Comparison of ENCODE assay signal across 11 cellular contexts in the genomic region with DNA sequence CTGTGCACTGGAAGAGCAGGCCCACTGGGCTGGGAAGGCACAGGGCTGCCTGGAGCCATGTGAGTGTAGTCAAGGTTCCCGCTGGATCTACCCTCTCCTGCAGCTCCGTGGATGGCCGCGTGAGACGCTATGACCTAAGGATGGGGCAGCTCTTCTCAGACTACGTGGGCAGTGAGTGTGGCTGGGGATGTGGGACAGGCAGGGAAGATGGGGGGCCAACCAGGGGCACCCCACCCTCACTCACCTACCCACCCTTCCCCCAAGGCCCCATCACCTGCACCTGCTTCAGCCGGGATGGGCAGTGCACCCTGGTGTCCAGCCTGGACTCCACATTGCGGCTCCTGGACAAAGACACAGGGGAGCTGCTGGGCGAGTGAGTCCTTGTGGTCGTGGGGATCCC. TPM values are rescaled to one million over a fixed set of nuclear protein-coding genes. Genes with fewer than 3 reads are reported as not detected.
DNase-seq lines count a peak whose midpoint lies in the region; ATAC-seq, FAIRE-seq and TF ChIP-seq lines count a peak whose summit lies in the region.
"Had no signal": no experiment of that assay in that cellular context is flagged by ENCODE, and none has a peak within 500 bp of the region (broad histone marks: within the 10 kb centered on the region; RNA-seq: fewer than 3 reads in every experiment).

No MANE protein-coding gene starts in this region.

- no peak overlapping the region for H2AFZ ChIP-seq in GM12878 (ENCODE audit: control insufficient read depth, low read depth, low read length)

- H3K27me3 ChIP-seq in GM12878 (replicated peaks in 1 of 2; ENCODE audit: control insufficient read depth in 2 of 2, insufficient read depth in 2 of 2, low read length in 1 of 2), result no peaks in the 10 kb centered on the region
- H3K27me3 ChIP-seq in suprapubic skin, result no peaks in the 10 kb centered on the region
- no peaks in the 10 kb centered on the region for H3K27me3 ChIP-seq in lower lobe of right lung (ENCODE audit: low read depth)
- H3K27me3 ChIP-seq: BLaER1 had no signal

- SMC1A ChIA-PET in GM12878 (lab: Charles Lee; ENCODE audit: uncharacterized antibody, unreplicated experiment), result interaction anchor here (0.7 to 1.6 kb wide), 4 partner anchors 16 to 111 kb away, joined by 3 to 10 read pairs (median 4); no protein-coding TSS in a partner anchor

- no peaks in the 10 kb centered on the region for H3K27me3 Mint-ChIP-seq in natural killer cell (ENCODE audit: low read depth in 2 of 2)
- no peaks in the 10 kb centered on the region for H3K27me3 Mint-ChIP-seq in natural killer cell treated with Interleukin-12 subunit alpha and Interleukin-12 subunit beta and Interleukin-15 and Interleukin-18, amount 100 ng/mL, for 72 hours
- H3K27me3 Mint-ChIP-seq: T-cell had no signal

- POLR2A ChIA-PET in GM12878 (lab: Charles Lee), result no interaction called here

- H3K79me2 ChIP-seq in GM12878 (ENCODE audit: control insufficient read depth, insufficient read depth, low read length), result peaks cover 22% of the 10 kb centered on the region

- in situ Hi-C loops in GM12878 (cut with MboI), result loop anchor here (5.0 kb wide), 1 partner anchor 110 kb away; no protein-coding TSS in a partner anchor

- H3K9ac ChIP-seq in GM12878 (ENCODE audit: control insufficient read depth, insufficient read depth, low read length), result no peak overlapping the region
- H3K9ac ChIP-seq: BLaER1 had no signal

- H3K4me2 ChIP-seq in GM12878 (ENCODE audit: control insufficient read depth, insufficient read depth), result no peak overlapping the region
- H3K4me2 ChIP-seq: BLaER1 had no signal

- 64% methylated on average over 9 of the region's 10 CpGs for WGBS in GM12878 (ENCODE audit: insufficient coverage, insufficient replicate concordance, low lambda C conversion rate, missing lambda C conversion rate)
- WGBS in suprapubic skin, result 80% methylated on average over 1 of the region's 10 CpGs

- no peak overlapping the region for H3K4me3 Mint-ChIP-seq in natural killer cell
- H3K4me3 Mint-ChIP-seq in natural killer cell treated with Interleukin-12 subunit alpha and Interleukin-12 subunit beta and Interleukin-15 and Interleukin-18, amount 100 ng/mL, for 72 hours, result no peak overlapping the region
- H3K4me3 Mint-ChIP-seq in stimulated activated effector memory CD8-positive, alpha-beta T cell treated with anti-CD3 and anti-CD28 coated beads, Interleukin-12 subunit alpha, Interleukin-12 subunit beta, amount 100 ng/mL, for 72 hours, result no peak overlapping the region

- RAD21 ChIA-PET in GM12878 (lab: Charles Lee; ENCODE audit: unreplicated experiment), result interaction anchor here (1.5 to 2.1 kb wide), 3 partner anchors 62 to 112 kb away, joined by 3 to 9 read pairs (median 5); no protein-coding TSS in a partner anchor

- peak overlapping the region; percentile 73 to 75 for H3K27ac Mint-ChIP-seq in natural killer cell
- H3K27ac Mint-ChIP-seq in natural killer cell treated with Interleukin-12 subunit alpha and Interleukin-12 subunit beta and Interleukin-15 and Interleukin-18, amount 100 ng/mL, for 72 hours, result no peak overlapping the region
- peak overlapping the region; percentile 68 for H3K27ac Mint-ChIP-seq in stimulated activated effector memory CD8-positive, alpha-beta T cell treated with anti-CD3 and anti-CD28 coated beads, Interleukin-12 subunit alpha, Interleukin-12 subunit beta, amount 100 ng/mL, for 72 hours

- peaks cover 24 to 25% of the 10 kb centered on the region in 2 experiments; a peak in 3 of 4 replicates for H3K36me3 ChIP-seq in GM12878 (ENCODE audit: control insufficient read depth in 2 of 2, insufficient read depth in 2 of 2, low read length in 1 of 2)
- peaks cover 58% of the 10 kb centered on the region for H3K36me3 ChIP-seq in suprapubic skin
- peaks cover 61% of the 10 kb centered on the region for H3K36me3 ChIP-seq in lower lobe of right lung

- no peak for ATAC-seq in natural killer cell
- ATAC-seq in natural killer cell treated with Interleukin-12 subunit alpha and Interleukin-12 subunit beta and Interleukin-15 and Interleukin-18, amount 100 ng/mL, for 72 hours, result no peak
- no peak for ATAC-seq in GM12878
- no peak for ATAC-seq in stimulated activated effector memory CD8-positive, alpha-beta T cell treated with anti-CD3 and anti-CD28 coated beads, Interleukin-12 subunit alpha, Interleukin-12 subunit beta, amount 100 ng/mL, for 72 hours
- ATAC-seq in lower lobe of right lung, result no peak

- CTCF ChIA-PET in GM12878 (lab: Yijun Ruan, JAX), result interaction anchor here (0.6 to 2.9 kb wide), 12 partner anchors 8 to 684 kb away, joined by 3 to 16 read pairs (median 4); no protein-coding TSS in a partner anchor

- H3K9me3 Mint-ChIP-seq in natural killer cell, result no peaks in the 10 kb centered on the region
- no peaks in the 10 kb centered on the region for H3K9me3 Mint-ChIP-seq in natural killer cell treated with Interleukin-12 subunit alpha and Interleukin-12 subunit beta and Interleukin-15 and Interleukin-18, amount 100 ng/mL, for 72 hours
- no peaks in the 10 kb centered on the region for H3K9me3 Mint-ChIP-seq in stimulated activated effector memory CD8-positive, alpha-beta T cell treated with anti-CD3 and anti-CD28 coated beads, Interleukin-12 subunit alpha, Interleukin-12 subunit beta, amount 100 ng/mL, for 72 hours
- H3K9me3 Mint-ChIP-seq: CD8-positive, alpha-beta T cell; T-cell had no signal

- TF ChIP-seq EP300 in GM12878 (IDR thresholded peaks at IDR 0.05; ENCODE audit: borderline replicate concordance in 1 of 2, control insufficient read depth in 1 of 2, low read depth in 2 of 2, low read length in 2 of 2), result no peak
- TF ChIP-seq EP300 in suprapubic skin (IDR thresholded peaks at IDR 0.05), result no peak

- TF ChIP-seq CTCF in natural killer cell (IDR thresholded peaks at IDR 0.05) (no peak), GM12878 (IDR thresholded peaks at IDR 0.05 in 2 of 3, conservative IDR thresholded peaks at IDR 0.05 in 1 of 3; ENCODE audit: control insufficient read depth in 2 of 3, extremely low read depth in 1 of 3, insufficient read depth in 1 of 3, low read depth in 3 of 3, low read length in 3 of 3) (no peak), suprapubic skin (IDR thresholded peaks at IDR 0.05) (no peak), lower lobe of right lung (IDR thresholded peaks at IDR 0.05) (no peak)

- no peak overlapping the region for H3K4me3 ChIP-seq in GM12878
- no peak overlapping the region for H3K4me3 ChIP-seq in suprapubic skin
- no peak overlapping the region for H3K4me3 ChIP-seq in lower lobe of right lung
- H3K4me3 ChIP-seq: BLaER1 had no signal

- no peak for TF ChIP-seq RAD21 in GM12878 (IDR thresholded peaks at IDR 0.05; ENCODE audit: insufficient read depth, low read depth, low read length)

- H4K20me1 ChIP-seq in GM12878 (ENCODE audit: control insufficient read depth, insufficient read depth), result no peaks in the 10 kb centered on the region; the same call in 1 of the 2 replicates

- H3K4me1 ChIP-seq in GM12878 (ENCODE audit: control insufficient read depth, insufficient read depth, low read length) (peaks cover 13% of the 10 kb centered on the region), suprapubic skin (peaks cover 28% of the 10 kb centered on the region), lower lobe of right lung (peaks cover 30% of the 10 kb centered on the region)

- H3K27ac ChIP-seq in GM12878 (ENCODE audit: control insufficient read depth, insufficient read depth) (no peak overlapping the region), suprapubic skin (no peak overlapping the region), lower lobe of right lung (no peak overlapping the region)
- H3K27ac ChIP-seq: BLaER1 had no signal

- intact Hi-C loops in natural killer cell (cut with micrococcal nuclease), result loop anchor here (1.0 to 10.0 kb wide), 3 partner anchors 32 to 122 kb away; partner anchors contain the start of gene JUNB
- intact Hi-C loops in GM12878 (cut with micrococcal nuclease; ENCODE audit: unreplicated experiment), result loop anchor here (1.0 to 5.0 kb wide), 2 partner anchors 108 to 470 kb away; no protein-coding TSS in a partner anchor
- intact Hi-C loops in lower lobe of right lung (cut with DNase I), result no loop called here

- peaks cover 46 to 51% of the 10 kb centered on the region in 2 donors for H3K4me1 Mint-ChIP-seq in natural killer cell
- H3K4me1 Mint-ChIP-seq in natural killer cell treated with Interleukin-12 subunit alpha and Interleukin-12 subunit beta and Interleukin-15 and Interleukin-18, amount 100 ng/mL, for 72 hours (ENCODE audit: low read depth in 2 of 2), result peaks cover 38 to 44% of the 10 kb centered on the region in 2 donors
- peaks cover 64% of the 10 kb centered on the region for H3K4me1 Mint-ChIP-seq in stimulated activated effector memory CD8-positive, alpha-beta T cell treated with anti-CD3 and anti-CD28 coated beads, Interleukin-12 subunit alpha, Interleukin-12 subunit beta, amount 100 ng/mL, for 72 hours

- no peaks in the 10 kb centered on the region for H3K36me3 Mint-ChIP-seq in natural killer cell
- peaks cover 10% of the 10 kb centered on the region for H3K36me3 Mint-ChIP-seq in natural killer cell treated with Interleukin-12 subunit alpha and Interleukin-12 subunit beta and Interleukin-15 and Interleukin-18, amount 100 ng/mL, for 72 hours
- peaks cover 98% of the 10 kb centered on the region for H3K36me3 Mint-ChIP-seq in stimulated activated effector memory CD8-positive, alpha-beta T cell treated with anti-CD3 and anti-CD28 coated beads, Interleukin-12 subunit alpha, Interleukin-12 subunit beta, amount 100 ng/mL, for 72 hours

- H3K9me3 ChIP-seq in GM12878 (replicated peaks; ENCODE audit: control insufficient read depth, insufficient read depth, low read length) (no peaks in the 10 kb centered on the region), suprapubic skin (no peaks in the 10 kb centered on the region), lower lobe of right lung (no peaks in the 10 kb centered on the region)
- H3K9me3 ChIP-seq: BLaER1 had no signal

- BruUV-seq in GM12878 (replicated peaks; lab: Mats Ljungman, UMichigan), result no TSS peak

- DNase-seq in natural killer cell (no peak), GM12878 (ENCODE audit: low read depth, low spot score) (no peak), suprapubic skin (ENCODE audit: low spot score in 2 of 2) (no peak), lower lobe of right lung (no peak)
- DNase-seq in natural killer cell treated with Interleukin-12 subunit alpha and Interleukin-12 subunit beta and Interleukin-15 and Interleukin-18, amount 100 ng/mL, for 72 hours (ENCODE audit: low spot score), result no peak
- no peak for DNase-seq in stimulated activated effector memory CD8-positive, alpha-beta T cell treated with anti-CD3 and anti-CD28 coated beads, Interleukin-12 subunit alpha, Interleukin-12 subunit beta, amount 100 ng/mL, for 72 hours (ENCODE audit: low spot score in 2 of 2)

- no peak for FAIRE-seq in GM12878 (lab: Jason Lieb, UNC)
- FAIRE-seq: D721Med had no signal

- no peak; the same call in 1 of the 2 replicates for TF ChIP-seq POLR2A in GM12878 (IDR thresholded peaks at IDR 0.05; ENCODE audit: low read depth, low read length)
- no peak for TF ChIP-seq POLR2A in suprapubic skin (IDR thresholded peaks at IDR 0.05)

RNA-seq across cellular contexts. Expression of gene WDR83, which starts 6.1 kb away (rescaled TPM):
- total RNA-seq in natural killer cell (10 to 100 TPM; 17.0 to 25.8 (median 25.1) TPM), GM12878 (2014; rRNA removed) (12.2 and 14.0 TPM in 2 replicates), GM12878 (2014; rRNA removed; fragmentation: Illumina TruSeq; extraction: Trizol) (6.7 and 9.1 TPM in 2 replicates), GM12878 (2021) (16.0 TPM in 2 replicates), suprapubic skin (10 to 100 TPM in 3 of 4 donors, 1 to 10 TPM in 1; 9.8 to 21.9 (median 17.2) TPM), lower lobe of right lung (8.6 TPM)
- 10 to 100 TPM; 18.6 to 25.1 TPM for total RNA-seq in natural killer cell treated with Interleukin-12 subunit alpha and Interleukin-12 subunit beta and Interleukin-15 and Interleukin-18, amount 100 ng/mL, for 72 hours
- 7.7 and 7.8 TPM in 2 replicates for total RNA-seq in GM12878 (2013; cell fraction: nucleolus; rRNA removed)
- 4.2 TPM for polyA plus RNA-seq in GM12878 (2011; ENCODE audit: low read depth)
- polyA plus RNA-seq in GM12878 (2011; rRNA removed) (5.4 and 7.6 TPM in 2 replicates), GM12878 (2014; fragmentation: Illumina TruSeq; extraction: Trizol) (2.2 and 4.5 TPM in 2 replicates), GM12878 (2014; fragmentation: Nextera tagmentation; extraction: Ambion mirVana) (1 to 10 TPM in 1 of 2 experiments, under 1 TPM in 1; 0.58 to 2.3 TPM), GM12878 (2014; rRNA removed) (12.6 and 16.5 TPM in 2 replicates), GM12878 (2016; fragmentation: Nextera tagmentation; extraction: Ambion mirVana) (10 to 100 TPM; 15.0 to 17.7 TPM)
- polyA plus RNA-seq in GM12878 (2011; cell fraction: cytosol; rRNA removed), result 14.3 and 18.0 TPM in 2 replicates
- polyA plus RNA-seq in GM12878 (2011; cell fraction: nucleus; rRNA removed), result 13.0 and 16.6 TPM in 2 replicates
- 10.8 and 11.9 TPM in 2 replicates for polyA plus RNA-seq in GM12878 (2012)
- polyA minus RNA-seq in GM12878 (2011; rRNA and poly(A)+ RNA removed), result 6.4 and 14.4 TPM in 2 replicates
- 4.8 TPM in 2 replicates for polyA minus RNA-seq in GM12878 (2011; cell fraction: cytosol; rRNA and poly(A)+ RNA removed)
- 7.0 and 9.9 TPM in 2 replicates for polyA minus RNA-seq in GM12878 (2011; cell fraction: nucleus; rRNA and poly(A)+ RNA removed)

RNA-seq across cellular contexts. Expression of gene MAN2B1, which starts 6.2 kb away (rescaled TPM):
- total RNA-seq in natural killer cell, result 100 to 1,000 TPM; 107 to 118 (median 112) TPM
- 100 to 1,000 TPM; 135 to 199 TPM for total RNA-seq in natural killer cell treated with Interleukin-12 subunit alpha and Interleukin-12 subunit beta and Interleukin-15 and Interleukin-18, amount 100 ng/mL, for 72 hours
- 162 and 181 TPM in 2 replicates for total RNA-seq in GM12878 (2013; cell fraction: nucleolus; rRNA removed)
- total RNA-seq in GM12878 (2014; rRNA removed), result 132 and 149 TPM in 2 replicates
- 58.4 and 63.5 TPM in 2 replicates for total RNA-seq in GM12878 (2014; rRNA removed; fragmentation: Illumina TruSeq; extraction: Trizol)
- total RNA-seq in GM12878 (2021), result 209 and 224 TPM in 2 replicates
- 89.4 TPM for polyA plus RNA-seq in GM12878 (2011; ENCODE audit: low read depth)
- polyA plus RNA-seq in GM12878 (2011; rRNA removed), result 18.2 and 48.7 TPM in 2 replicates
- polyA plus RNA-seq in GM12878 (2011; cell fraction: cytosol; rRNA removed), result 68.0 and 71.7 TPM in 2 replicates
- 211 and 224 TPM in 2 replicates for polyA plus RNA-seq in GM12878 (2011; cell fraction: nucleus; rRNA removed)
- polyA plus RNA-seq in GM12878 (2012), result 170 and 173 TPM in 2 replicates
- polyA plus RNA-seq in GM12878 (2014; fragmentation: Illumina TruSeq; extraction: Trizol), result 29.5 and 60.4 TPM in 2 replicates
- 10 to 100 TPM in 1 of 2 experiments, 1 to 10 TPM in 1; 7.6 to 33.6 TPM for polyA plus RNA-seq in GM12878 (2014; fragmentation: Nextera tagmentation; extraction: Ambion mirVana)
- 99.2 and 104 TPM in 2 replicates for polyA plus RNA-seq in GM12878 (2014; rRNA removed)
- 100 to 1,000 TPM; 118 to 133 TPM for polyA plus RNA-seq in GM12878 (2016; fragmentation: Nextera tagmentation; extraction: Ambion mirVana)
- polyA minus RNA-seq in GM12878 (2011; rRNA and poly(A)+ RNA removed), result 42.5 and 75.7 TPM in 2 replicates
- polyA minus RNA-seq in GM12878 (2011; cell fraction: cytosol; rRNA and poly(A)+ RNA removed), result 38.0 and 58.0 TPM in 2 replicates
- 61.4 and 110 TPM in 2 replicates for polyA minus RNA-seq in GM12878 (2011; cell fraction: nucleus; rRNA and poly(A)+ RNA removed)
- 10 to 100 TPM; 42.6 to 94.1 (median 78.9) TPM for total RNA-seq in suprapubic skin
- total RNA-seq in lower lobe of right lung, result 251 TPM

RNA-seq across cellular contexts. Expression of gene DHPS, which starts 8.9 kb away (rescaled TPM):
- total RNA-seq in natural killer cell (100 to 1,000 TPM; 143 to 193 (median 145) TPM), GM12878 (2014; rRNA removed) (89.6 and 94.9 TPM in 2 replicates), GM12878 (2014; rRNA removed; fragmentation: Illumina TruSeq; extraction: Trizol) (56.6 and 58.8 TPM in 2 replicates), GM12878 (2021) (87.2 and 90.4 TPM in 2 replicates), suprapubic skin (100 to 1,000 TPM; 108 to 265 (median 136) TPM), lower lobe of right lung (77.0 TPM)
- 100 to 1,000 TPM; 127 to 148 TPM for total RNA-seq in natural killer cell treated with Interleukin-12 subunit alpha and Interleukin-12 subunit beta and Interleukin-15 and Interleukin-18, amount 100 ng/mL, for 72 hours
- 133 and 159 TPM in 2 replicates for total RNA-seq in GM12878 (2013; cell fraction: nucleolus; rRNA removed)
- polyA plus RNA-seq in GM12878 (2011; ENCODE audit: low read depth), result 61.2 TPM
- polyA plus RNA-seq in GM12878 (2011; rRNA removed) (74.4 and 104 TPM in 2 replicates), GM12878 (2014; fragmentation: Illumina TruSeq; extraction: Trizol) (57.8 and 64.6 TPM in 2 replicates), GM12878 (2014; fragmentation: Nextera tagmentation; extraction: Ambion mirVana) (10 to 100 TPM; 36.4 to 76.0 TPM), GM12878 (2014; rRNA removed) (95.2 and 102 TPM in 2 replicates), GM12878 (2016; fragmentation: Nextera tagmentation; extraction: Ambion mirVana) (10 to 100 TPM; 81.8 to 84.9 TPM)
- polyA plus RNA-seq in GM12878 (2011; cell fraction: cytosol; rRNA removed), result 116 and 136 TPM in 2 replicates
- 269 and 288 TPM in 2 replicates for polyA plus RNA-seq in GM12878 (2011; cell fraction: nucleus; rRNA removed)
- 105 TPM in 2 replicates for polyA plus RNA-seq in GM12878 (2012)
- 84.7 and 102 TPM in 2 replicates for polyA minus RNA-seq in GM12878 (2011; rRNA and poly(A)+ RNA removed)
- 35.1 and 45.0 TPM in 2 replicates for polyA minus RNA-seq in GM12878 (2011; cell fraction: cytosol; rRNA and poly(A)+ RNA removed)
- polyA minus RNA-seq in GM12878 (2011; cell fraction: nucleus; rRNA and poly(A)+ RNA removed), result 49.7 and 75.8 TPM in 2 replicates

RNA-seq across cellular contexts. Expression of gene GNG14, which starts 15.1 kb away (rescaled TPM):
- not detected for total RNA-seq in natural killer cell
- total RNA-seq in natural killer cell treated with Interleukin-12 subunit alpha and Interleukin-12 subunit beta and Interleukin-15 and Interleukin-18, amount 100 ng/mL, for 72 hours, result not detected
- total RNA-seq in GM12878 (2013; cell fraction: nucleolus; rRNA removed), result not detected in 2 replicates
- not detected in 2 replicates for total RNA-seq in GM12878 (2014; rRNA removed)
- total RNA-seq in GM12878 (2014; rRNA removed; fragmentation: Illumina TruSeq; extraction: Trizol), result not detected in 2 replicates
- total RNA-seq in GM12878 (2021), result not detected in 2 replicates
- polyA plus RNA-seq in GM12878 (2011; ENCODE audit: low read depth), result not detected
- polyA plus RNA-seq in GM12878 (2011; rRNA removed), result not detected in 2 replicates
- polyA plus RNA-seq in GM12878 (2011; cell fraction: cytosol; rRNA removed), result not detected in 2 replicates
- polyA plus RNA-seq in GM12878 (2011; cell fraction: nucleus; rRNA removed), result not detected in 2 replicates
- 0.42 TPM in 1 of 2 replicates, not detected in the other for polyA plus RNA-seq in GM12878 (2012)
- polyA plus RNA-seq in GM12878 (2014; fragmentation: Illumina TruSeq; extraction: Trizol), result not detected in 2 replicates
- polyA plus RNA-seq in GM12878 (2014; fragmentation: Nextera tagmentation; extraction: Ambion mirVana), result not detected
- polyA plus RNA-seq in GM12878 (2014; rRNA removed), result not detected in 2 replicates
- polyA plus RNA-seq in GM12878 (2016; fragmentation: Nextera tagmentation; extraction: Ambion mirVana), result not detected
- polyA minus RNA-seq in GM12878 (2011; rRNA and poly(A)+ RNA removed), result not detected in 2 replicates
- not detected in 2 replicates for polyA minus RNA-seq in GM12878 (2011; cell fraction: cytosol; rRNA and poly(A)+ RNA removed)
- not detected in 2 replicates for polyA minus RNA-seq in GM12878 (2011; cell fraction: nucleus; rRNA and poly(A)+ RNA removed)
- not detected for total RNA-seq in suprapubic skin
- total RNA-seq in lower lobe of right lung, result not detected
- total RNA-seq: A673; CD8-positive, alpha-beta T cell; T-cell had no signal

RNA-seq across cellular contexts. Expression of gene FBXW9, which starts 23.7 kb away (rescaled TPM):
- total RNA-seq in natural killer cell (1 to 10 TPM; 2.2 to 3.2 (median 2.9) TPM), GM12878 (2014; rRNA removed) (11.8 and 14.8 TPM in 2 replicates), GM12878 (2014; rRNA removed; fragmentation: Illumina TruSeq; extraction: Trizol) (3.7 and 4.0 TPM in 2 replicates), GM12878 (2021) (10.4 and 12.8 TPM in 2 replicates), suprapubic skin (10 to 100 TPM in 3 of 4 donors, 1 to 10 TPM in 1; 9.7 to 13.7 (median 12.3) TPM), lower lobe of right lung (6.0 TPM)
- total RNA-seq in natural killer cell treated with Interleukin-12 subunit alpha and Interleukin-12 subunit beta and Interleukin-15 and Interleukin-18, amount 100 ng/mL, for 72 hours, result 10 to 100 TPM in 1 of 2 donors, 1 to 10 TPM in 1; 5.6 to 15.4 TPM
- 5.6 and 6.0 TPM in 2 replicates for total RNA-seq in GM12878 (2013; cell fraction: nucleolus; rRNA removed)
- polyA plus RNA-seq in GM12878 (2011; ENCODE audit: low read depth), result 1.5 TPM
- polyA plus RNA-seq in GM12878 (2011; rRNA removed) (1.8 and 4.3 TPM in 2 replicates), GM12878 (2014; fragmentation: Illumina TruSeq; extraction: Trizol) (0.16 and 1.5 TPM in 2 replicates), GM12878 (2014; fragmentation: Nextera tagmentation; extraction: Ambion mirVana) (1 to 10 TPM in 1 of 2 experiments, under 1 TPM in 1; 0.21 to 1.1 TPM), GM12878 (2014; rRNA removed) (13.7 and 14.4 TPM in 2 replicates), GM12878 (2016; fragmentation: Nextera tagmentation; extraction: Ambion mirVana) (10 to 100 TPM; 13.3 to 13.7 TPM)
- 9.8 and 16.0 TPM in 2 replicates for polyA plus RNA-seq in GM12878 (2011; cell fraction: cytosol; rRNA removed)
- polyA plus RNA-seq in GM12878 (2011; cell fraction: nucleus; rRNA removed), result 19.8 and 24.5 TPM in 2 replicates
- 4.7 and 4.9 TPM in 2 replicates for polyA plus RNA-seq in GM12878 (2012)
- polyA minus RNA-seq in GM12878 (2011; rRNA and poly(A)+ RNA removed), result 3.2 and 7.6 TPM in 2 replicates
- polyA minus RNA-seq in GM12878 (2011; cell fraction: cytosol; rRNA and poly(A)+ RNA removed), result 3.1 and 4.8 TPM in 2 replicates
- polyA minus RNA-seq in GM12878 (2011; cell fraction: nucleus; rRNA and poly(A)+ RNA removed), result 3.4 and 6.9 TPM in 2 replicates

Comparison
In these comparisons a context has a peak if more than half of its experiments do, and no peak if none do; other contexts are left out.
1. H3K27ac Mint-ChIP-seq: peak in natural killer cell (2 of 2) and stimulated activated effector memory CD8-positive, alpha-beta T cell treated with anti-CD3 and anti-CD28 coated beads, Interleukin-12 subunit alpha, Interleukin-12 subunit beta, amount 100 ng/mL, for 72 hours (single experiment); none in natural killer cell treated with Interleukin-12 subunit alpha and Interleukin-12 subunit beta and Interleukin-15 and Interleukin-18, amount 100 ng/mL, for 72 hours (0 of 2).